Comparison of ENCODE assay signal across 8 cellular contexts in the genomic region with DNA sequence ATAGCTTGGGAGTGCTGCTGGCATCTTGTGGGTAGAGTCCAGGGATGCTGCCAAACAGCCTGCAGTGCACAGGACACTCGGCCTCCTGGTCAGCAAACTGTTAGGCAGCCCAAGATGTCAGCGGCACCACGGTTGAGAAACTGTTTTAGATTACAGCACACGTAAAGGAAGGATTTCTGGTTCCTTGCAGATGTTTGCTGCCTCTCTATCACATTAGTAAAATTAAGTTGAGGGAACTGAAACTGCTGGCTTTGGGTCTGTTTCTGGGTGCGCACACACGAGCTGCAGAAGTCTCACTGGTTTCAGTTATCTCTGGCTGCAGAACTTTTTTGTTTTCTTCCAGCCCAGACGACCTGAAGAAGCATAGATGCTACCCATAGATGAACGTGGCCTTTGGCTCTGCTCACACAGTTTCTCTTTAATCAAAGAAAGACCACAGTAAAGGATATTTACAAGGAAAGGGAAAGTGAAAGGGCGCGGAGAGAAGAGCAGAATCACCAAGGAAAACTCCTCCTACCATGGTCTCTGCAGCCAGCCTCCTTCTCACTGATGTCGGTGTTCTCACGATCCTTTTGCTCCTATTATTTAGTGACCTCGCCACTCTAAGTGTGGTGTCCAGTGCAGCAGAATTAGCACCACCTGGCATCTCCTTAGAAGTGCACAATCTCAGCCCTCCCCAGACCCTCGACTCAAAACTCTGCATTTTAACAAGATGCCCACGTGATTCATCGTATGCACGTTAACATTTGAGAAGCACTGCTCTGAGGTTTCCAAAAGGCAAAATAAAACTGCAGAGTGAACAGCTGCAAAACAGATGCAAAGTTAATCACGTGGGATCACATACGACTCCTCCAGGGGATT. TPM values are rescaled to one million over a fixed set of nuclear protein-coding genes. Genes with fewer than 3 reads are reported as not detected.
DNase-seq lines count a peak whose midpoint lies in the region; ATAC-seq and TF ChIP-seq lines count a peak whose summit lies in the region.

No MANE protein-coding gene starts in this region.

- H3K4me3 ChIP-seq in Panc1 (ENCODE audit: low read depth in 2 of 2, low read length in 2 of 2) (peak overlapping the region; percentile 49 to 66), mammary epithelial cell (replicated peaks in 1 of 3; ENCODE audit: insufficient read depth in 1 of 3, low read depth in 2 of 3, low read length in 3 of 3) (peak overlapping the region; percentile 23 to 50 (median 48)), mucosa of descending colon (no peak overlapping the region), lower leg skin (ENCODE audit: low read depth, poor library complexity, severe bottlenecking) (no peak overlapping the region)

- peak; percentile 49 for ATAC-seq in HG02870 (IDR thresholded peaks at IDR 0.05; ENCODE audit: unreplicated experiment)
- ATAC-seq in Panc1 = peak; percentile 61
- ATAC-seq in mucosa of descending colon = peak; percentile 60

- H3K9me3 ChIP-seq in Panc1 (ENCODE audit: control insufficient read depth, insufficient read depth, low read depth, low read length) (no peaks in the 10 kb centered on the region), mammary epithelial cell (replicated peaks; ENCODE audit: insufficient read depth, low read length) (no peaks in the 10 kb centered on the region), mucosa of descending colon (no peaks in the 10 kb centered on the region)

- H4K20me1 ChIP-seq in mammary epithelial cell (ENCODE audit: insufficient read depth, low read length) = no peaks in the 10 kb centered on the region

- intact Hi-C loops in Panc1 (cut with micrococcal nuclease; ENCODE audit: unreplicated experiment) = loop anchor here (2.0 to 5.0 kb wide), 2 partner anchors 83 to 158 kb away; no protein-coding TSS in a partner anchor
- intact Hi-C loops in mammary epithelial cell (cut with micrococcal nuclease) = no loop called here
- intact Hi-C loops in mucosa of descending colon (cut with DNase I, micrococcal nuclease) = loop anchor here in 1 of 2 donors (5.0 kb wide), 1 partner anchor 83 kb away; no protein-coding TSS in a partner anchor
- intact Hi-C loops in lower leg skin (cut with DNase I; ENCODE audit: low total_unique reads) = no loop called here

- H2AFZ ChIP-seq in mammary epithelial cell (ENCODE audit: low read depth, low read length) = peak overlapping the region; percentile 86

- POLR2A ChIA-PET in Panc1 (lab: Charles Lee) = interaction anchor here (0.6 kb wide), 3 partner anchors 75 to 166 kb away, joined by 3 read pairs; no protein-coding TSS in a partner anchor

- WGBS in mammary epithelial cell (ENCODE audit: low coverage, missing lambda C conversion rate) = 42% methylated on average over 19 of the region's 19 CpGs
- 37 to 51% methylated on average over 19 of the region's 19 CpGs for WGBS in lower leg skin, 2 donors

- H3K4me1 ChIP-seq in Panc1 (ENCODE audit: control insufficient read depth, insufficient read depth, low read length) (peaks cover 33% of the 10 kb centered on the region), mammary epithelial cell (ENCODE audit: insufficient read depth, low read length) (peaks cover 20% of the 10 kb centered on the region), mucosa of descending colon (ENCODE audit: low read depth) (peaks cover 18% of the 10 kb centered on the region)

- peak overlapping the region; percentile 64 for H3K9ac ChIP-seq in mammary epithelial cell (ENCODE audit: insufficient read depth, low read length)

- dilution Hi-C loops in mammary epithelial cell (cut with HindIII; ENCODE audit: low sequenced_read_pairs) = no loop called here

- peak; percentile 23 to 35 for DNase-seq in stimulated activated CD4-positive, alpha-beta T cell treated with anti-CD3 and anti-CD28 coated beads, Interleukin-2, amount 100 ng/mL, for 24 hours
- DNase-seq in stimulated activated CD4-positive, alpha-beta T cell treated with anti-CD3 and anti-CD28 coated beads, Interleukin-2, amount 100 ng/mL, for 48 hours = no peak
- DNase-seq in Panc1 (ENCODE audit: low read depth, low spot score) (peak; percentile 46), mammary epithelial cell (no peak), mucosa of descending colon (peak in 1 of 3 donors; percentile 66), lower leg skin (ENCODE audit: low spot score in 2 of 2) (no peak)
- DNase-seq in effector CD8-positive, alpha-beta T cell (lab: John Stamatoyannopoulos, UW) = no peak

- no TSS peak for BruUV-seq in Panc1 (replicated peaks; lab: Mats Ljungman, UMichigan)
- TSS peak; percentile 99 for BruUV-seq in mammary epithelial cell (replicated peaks; lab: Mats Ljungman, UMichigan)

- TF ChIP-seq CTCF in Panc1 (IDR thresholded peaks at IDR 0.05) (no peak), mammary epithelial cell (conservative IDR thresholded peaks at IDR 0.05 in 1 of 2, IDR thresholded peaks at IDR 0.05 in 1 of 2; ENCODE audit: extremely low read depth in 1 of 2, insufficient read depth in 1 of 2, low read depth in 1 of 2, low read length in 2 of 2) (no peak), mucosa of descending colon (IDR thresholded peaks at IDR 0.05) (no peak), lower leg skin (IDR thresholded peaks at IDR 0.05) (no peak)

- H3K27ac ChIP-seq in Panc1 (ENCODE audit: low read length) = peak overlapping the region; percentile 92
- H3K27ac ChIP-seq in mammary epithelial cell (ENCODE audit: insufficient read depth, low read depth, low read length) = peak overlapping the region; percentile 5

- H3K27me3 ChIP-seq in Panc1 (ENCODE audit: control insufficient read depth, insufficient read depth, low read length) (no peaks in the 10 kb centered on the region), mammary epithelial cell (ENCODE audit: insufficient read depth, low read length) (no peaks in the 10 kb centered on the region)

- no peaks in the 10 kb centered on the region for H3K79me2 ChIP-seq in mammary epithelial cell (ENCODE audit: insufficient read depth, low read length)

- in situ Hi-C loops in Panc1 (cut with HindIII; ENCODE audit: low pct_unique_long_range_greater_than_20kb, low sequenced_read_pairs) = no loop called here
- in situ Hi-C loops in mammary epithelial cell (cut with MboI; ENCODE audit: low sequenced_read_pairs in 2 of 2) = loop anchor here (5.0 to 10.0 kb wide), 3 partner anchors 83 to 155 kb away; no protein-coding TSS in a partner anchor

- CTCF ChIA-PET in Panc1 (lab: Charles Lee) = interaction anchor here (1.2 to 2.6 kb wide), 4 partner anchors 33 to 174 kb away, joined by 3 to 26 read pairs (median 4); no protein-coding TSS in a partner anchor
- CTCF ChIA-PET in mammary epithelial cell (lab: Charles Lee; ENCODE audit: low non-redundant PET) = interaction anchor here (1.9 kb wide), 1 partner anchor 84 kb away, joined by 35 read pairs; no protein-coding TSS in a partner anchor

- no peaks in the 10 kb centered on the region for H3K36me3 ChIP-seq in Panc1 (ENCODE audit: control insufficient read depth, insufficient read depth, low read length)
- H3K36me3 ChIP-seq in mammary epithelial cell (ENCODE audit: insufficient read depth, low read length) = no peaks in the 10 kb centered on the region
- no peaks in the 10 kb centered on the region for H3K36me3 ChIP-seq in mucosa of descending colon (ENCODE audit: low read depth)

- no peak for TF ChIP-seq POLR2A in lower leg skin (IDR thresholded peaks at IDR 0.05)

- peak overlapping the region; percentile 86 for H3K4me2 ChIP-seq in mammary epithelial cell (ENCODE audit: insufficient read depth, low read depth, low read length)

RNA-seq across cellular contexts. Expression of a gene that starts 50.6 kb away (rescaled TPM):
- total RNA-seq in Panc1 (2021; ENCODE audit: unreplicated experiment) = 94.2 TPM
- polyA plus RNA-seq in Panc1 (2012; ENCODE audit: insufficient read length) = 45.1 TPM
- total RNA-seq in mammary epithelial cell = 10 to 100 TPM; 58.2 to 71.4 TPM
- polyA plus RNA-seq in mammary epithelial cell = 8.8 TPM
- 88.3 TPM for polyA minus RNA-seq in mammary epithelial cell
- 100 to 1,000 TPM; 141 to 173 (median 150) TPM for total RNA-seq in mucosa of descending colon
- 100 to 1,000 TPM; 105 to 167 (median 129) TPM for total RNA-seq in lower leg skin

Comparison
In these comparisons a context has a peak if more than half of its experiments do, and no peak if none do; other contexts are left out.
1. DNase-seq: peak in stimulated activated CD4-positive, alpha-beta T cell treated with anti-CD3 and anti-CD28 coated beads, Interleukin-2, amount 100 ng/mL, for 24 hours (2 of 2) and Panc1 (single experiment); none in stimulated activated CD4-positive, alpha-beta T cell treated with anti-CD3 and anti-CD28 coated beads, Interleukin-2, amount 100 ng/mL, for 48 hours (0 of 2), mammary epithelial cell (single experiment), lower leg skin (0 of 2) and effector CD8-positive, alpha-beta T cell (single experiment).
2. H3K4me3 ChIP-seq: peak in Panc1 (2 of 2) and mammary epithelial cell (3 of 3); none in mucosa of descending colon (single experiment) and lower leg skin (single experiment).
3. Peak in every context shown above with its lines, with median percentiles within 50 percentile points of each other: ATAC-seq.